8 cellular contexts compared by ENCODE assay signal in genomic region chr22:32876516-32876915, GRCh38.
"Had no signal": no experiment of that assay in that cellular context is flagged by ENCODE, and none has a peak within 500 bp of the region (broad histone marks: within the 10 kb centered on the region; RNA-seq: fewer than 3 reads in every experiment).

No MANE protein-coding gene starts in this region.

- ATAC-seq: GM23338, HCT116 had no signal

- H3K27ac Mint-ChIP-seq: GM23338, H9, HFFc6 had no signal

- H3K4me3 Mint-ChIP-seq: GM23338, H9, HFFc6 had no signal

- H3K9me3 Mint-ChIP-seq: GM23338, H9, HFFc6 had no signal

- DNase-seq: GM23248, GOT3, H7, H9, HCEC 1CT, HFFc6 had no signal
